18 cellular contexts compared by ENCODE assay signal in genomic region chr20:38272961-38273360, GRCh38. TPM values are rescaled to one million over a fixed set of nuclear protein-coding genes. Genes with fewer than 3 reads are reported as not detected.
DNase-seq lines count a peak whose midpoint lies in the region; ATAC-seq and TF ChIP-seq lines count a peak whose summit lies in the region.
"Had no signal": no experiment of that assay in that cellular context is flagged by ENCODE, and none has a peak within 500 bp of the region (broad histone marks: within the 10 kb centered on the region; RNA-seq: fewer than 3 reads in every experiment).

No MANE protein-coding gene starts in this region.

- no peaks in the 10 kb centered on the region for H3K36me3 ChIP-seq in right atrium auricular region
- no peaks in the 10 kb centered on the region for H3K36me3 ChIP-seq in brain microvascular endothelial cell (replicated peaks)
- H3K36me3 ChIP-seq in uterus: no peaks in the 10 kb centered on the region

- peaks cover 0 to 14% of the 10 kb centered on the region in 2 donors for H3K4me1 ChIP-seq in right atrium auricular region
- no peaks in the 10 kb centered on the region for H3K4me1 ChIP-seq in uterus
- H3K4me1 ChIP-seq: Caco-2 had no signal

- peak; percentile 24 for ATAC-seq in Right ventricle myocardium superior (ENCODE audit: poor library complexity)
- ATAC-seq: activated T-cell treated with anti-CD3 and anti-CD28 coated beads, Interleukin-2, amount 50 U/mL, for 72 hours; HepG2 had no signal

- H3K4me3 ChIP-seq in right atrium auricular region: no peak overlapping the region
- no peak overlapping the region for H3K4me3 ChIP-seq in brain microvascular endothelial cell (ENCODE audit: low read depth, low read length)
- no peak overlapping the region for H3K4me3 ChIP-seq in uterus

- peak overlapping the region in 1 of 2 donors; percentile 11 for H3K27ac ChIP-seq in right atrium auricular region
- H3K27ac ChIP-seq in brain microvascular endothelial cell: peak overlapping the region; percentile 100
- peak overlapping the region in 1 of 2 donors; percentile 55 for H3K27ac ChIP-seq in uterus
- H3K27ac ChIP-seq: foreskin keratinocyte had no signal

- in situ Hi-C loops in brain microvascular endothelial cell (cut with HindIII; ENCODE audit: low pct_ligation_motif_present, low sequenced_read_pairs): no loop called here

- DNase-seq in Right ventricle myocardium superior (no peak), right atrium auricular region (ENCODE audit: low spot score) (no peak), brain microvascular endothelial cell (peak; percentile 80), kidney tubule cell (ENCODE audit: low spot score) (peak; percentile 36), uterus (peak; percentile 38 to 50), foreskin melanocyte (no peak), DMS53 treated with DMSO at 0.1 percent for 48 hours (lab: John Stamatoyannopoulos, UW; ENCODE audit: unreplicated experiment) (no peak)
- no peak for DNase-seq in stimulated activated CD4-positive, alpha-beta T cell treated with anti-CD3 and anti-CD28 coated beads, Interleukin-4, amount 100 ng/mL, for 4 hours
- DNase-seq: activated T-cell treated with anti-CD3 and anti-CD28 coated beads, Interleukin-2, amount 50 U/mL, for 72 hours; amygdala; NCI-H1092; NCI-H2171 treated with DMSO at 0.1 percent for 48 hours; occipital lobe; SIG-M5 had no signal

- TF ChIP-seq POLR2A in uterus (IDR thresholded peaks at IDR 0.05): no peak

- H3K27me3 ChIP-seq in right atrium auricular region (no peaks in the 10 kb centered on the region), brain microvascular endothelial cell (replicated peaks) (no peaks in the 10 kb centered on the region), uterus (no peaks in the 10 kb centered on the region)
- H3K27me3 ChIP-seq: foreskin keratinocyte had no signal

- H3K9me3 ChIP-seq in right atrium auricular region (no peaks in the 10 kb centered on the region), uterus (no peaks in the 10 kb centered on the region)

- no peak for TF ChIP-seq CTCF in right atrium auricular region (IDR thresholded peaks at IDR 0.05)
- no peak for TF ChIP-seq CTCF in brain microvascular endothelial cell (IDR thresholded peaks at IDR 0.05; ENCODE audit: low read depth, low read length, missing control alignments)
- TF ChIP-seq CTCF in uterus (IDR thresholded peaks at IDR 0.05): no peak

- intact Hi-C loops in Right ventricle myocardium superior (cut with DNase I): no loop called here
- intact Hi-C loops in uterus (cut with DNase I; ENCODE audit: low total_unique reads): no loop called here

RNA-seq across cellular contexts. Expression of gene KIAA1755, which starts 12.4 kb away (rescaled TPM):
- total RNA-seq in Right ventricle myocardium superior (5.4 TPM), right atrium auricular region (1 to 10 TPM; 3.1 to 4.2 TPM), uterus (10 to 100 TPM in 3 of 4 donors, 1 to 10 TPM in 1; 5.3 to 47.6 (median 15.7) TPM)
- total RNA-seq: activated T-cell treated with anti-CD3 and anti-CD28 coated beads, Interleukin-2, amount 50 U/mL, for 72 hours had no signal

RNA-seq across cellular contexts. Expression of gene BPI, which starts 31.0 kb away (rescaled TPM):
- 0.11 TPM for total RNA-seq in Right ventricle myocardium superior
- total RNA-seq in right atrium auricular region: not detected
- total RNA-seq in uterus: 10 to 100 TPM in 1 of 4 donors, 1 to 10 TPM in 1, under 1 TPM in 1, not detected in 1; 0.27 to 11.5 (median 3.5) TPM
- total RNA-seq: A172; activated T-cell treated with anti-CD3 and anti-CD28 coated beads, Interleukin-2, amount 50 U/mL, for 72 hours; Caco-2; foreskin keratinocyte; HepG2; occipital lobe had no signal

Comparison
In these comparisons a context has a peak if more than half of its experiments do, and no peak if none do; other contexts are left out.
1. DNase-seq: peak in brain microvascular endothelial cell (single experiment), kidney tubule cell (single experiment) and uterus (2 of 2); none in Right ventricle myocardium superior (single experiment), right atrium auricular region (single experiment), foreskin melanocyte (single experiment), stimulated activated CD4-positive, alpha-beta T cell treated with anti-CD3 and anti-CD28 coated beads, Interleukin-4, amount 100 ng/mL, for 4 hours (0 of 2) and DMS53 treated with DMSO at 0.1 percent for 48 hours (single experiment).